8 cellular contexts compared by ENCODE assay signal in genomic region chr6:153931431-153931830, GRCh38.
"Had no signal": no experiment of that assay in that cellular context is flagged by ENCODE, and none has a peak within 500 bp of the region (broad histone marks: within the 10 kb centered on the region; RNA-seq: fewer than 3 reads in every experiment).

No MANE protein-coding gene starts in this region.

- H2AFZ ChIP-seq: GM23338 had no signal

- H3K4me1 Mint-ChIP-seq: GM23338, IgD-negative memory B cell had no signal

- ATAC-seq: GM23338, HCT116 had no signal

- H3K27ac ChIP-seq: HL-60 had no signal

- H3K9me3 Mint-ChIP-seq: GM23338 had no signal

- H3K27ac Mint-ChIP-seq: GM23338, HFFc6, IgD-negative memory B cell had no signal

- H3K4me2 ChIP-seq: GM23338 had no signal

- DNase-seq: H7, HFFc6, KG1 had no signal

- H3K36me3 Mint-ChIP-seq: IgD-negative memory B cell had no signal

- H3K36me3 ChIP-seq: HAP-1 had no signal

- H3K4me3 Mint-ChIP-seq: GM23338, HFFc6, IgD-negative memory B cell had no signal

- H3K4me3 ChIP-seq: GM23338, HAP-1 had no signal

- H3K9me3 ChIP-seq: HAP-1 had no signal

- H3K27me3 Mint-ChIP-seq: IgD-negative memory B cell had no signal

- H3K4me1 ChIP-seq: HAP-1 had no signal
